In genomic region chr3:193400304-193400703, GRCh38 we compare ENCODE assay signal across 33 cellular contexts. TPM values are rescaled to one million over a fixed set of nuclear protein-coding genes. Genes with fewer than 3 reads are reported as not detected.
DNase-seq lines count a peak whose midpoint lies in the region; ATAC-seq, FAIRE-seq and TF ChIP-seq lines count a peak whose summit lies in the region.
"Had no signal": no experiment of that assay in that cellular context is flagged by ENCODE, and none has a peak within 500 bp of the region (broad histone marks: within the 10 kb centered on the region; RNA-seq: fewer than 3 reads in every experiment).

No MANE protein-coding gene starts in this region.

- ATAC-seq in pancreas, result peak in 3 of 4 donors; percentile 40 to 65 (median 63)
- ATAC-seq: K562; naive thymus-derived CD4-positive, alpha-beta T cell; T-cell had no signal

- H3K9me3 ChIP-seq in esophagus (ENCODE audit: control insufficient read depth in 2 of 2, insufficient read depth in 1 of 2, low read depth in 1 of 2, low read length in 1 of 2) (no peaks in the 10 kb centered on the region), pancreas (no peaks in the 10 kb centered on the region)
- H3K9me3 ChIP-seq: ascending aorta, BLaER1, upper lobe of left lung had no signal

- H3K27me3 ChIP-seq in esophagus (ENCODE audit: control insufficient read depth in 1 of 2, insufficient read depth in 2 of 2, low read length in 2 of 2), result no peaks in the 10 kb centered on the region
- no peaks in the 10 kb centered on the region for H3K27me3 ChIP-seq in pancreas
- H3K27me3 ChIP-seq: ascending aorta, BLaER1, upper lobe of left lung had no signal

- TF ChIP-seq CTCF in pancreas (IDR thresholded peaks at IDR 0.05) (no peak), endothelial cell (IDR thresholded peaks at IDR 0.05; ENCODE audit: unreplicated experiment) (no peak)

- peaks cover 0 to 2% of the 10 kb centered on the region in 2 donors for H3K4me1 ChIP-seq in esophagus (ENCODE audit: control insufficient read depth in 2 of 2, insufficient read depth in 2 of 2, low read length in 1 of 2)
- H3K4me1 ChIP-seq in pancreas, result no peaks in the 10 kb centered on the region
- H3K4me1 ChIP-seq: ascending aorta, BLaER1 had no signal

- no peaks in the 10 kb centered on the region for H3K9me3 Mint-ChIP-seq in endothelial cell (ENCODE audit: unreplicated experiment)
- H3K9me3 Mint-ChIP-seq: activated CD4-positive, alpha-beta T cell treated with anti-CD3 and anti-CD28 coated beads, Interleukin-2, amount 10 ng/mL, durations not matched to agents 7 days and 5 days; activated naive CD8-positive, alpha-beta T cell treated with anti-CD3 and anti-CD28 coated beads for 36 hours; activated T-cell treated with anti-CD3 and anti-CD28 coated beads, Interleukin-2, amount 50 U/mL, for 24 hours; central memory CD8-positive, alpha-beta T cell; T-cell had no signal

- no peak for TF ChIP-seq RAD21 in Ishikawa (IDR thresholded peaks at IDR 0.05; ENCODE audit: low read depth)

- no peaks in the 10 kb centered on the region for H3K27me3 Mint-ChIP-seq in endothelial cell (ENCODE audit: unreplicated experiment)
- H3K27me3 Mint-ChIP-seq: activated CD4-positive, alpha-beta T cell treated with anti-CD3 and anti-CD28 coated beads, Interleukin-2, amount 10 ng/mL, durations not matched to agents 7 days and 5 days; activated naive CD8-positive, alpha-beta T cell treated with anti-CD3 and anti-CD28 coated beads for 36 hours; activated T-cell treated with anti-CD3 and anti-CD28 coated beads, Interleukin-2, amount 50 U/mL, for 24 hours; central memory CD8-positive, alpha-beta T cell had no signal

- peak; percentile 45; the same call in 1 of the 2 replicates for TF ChIP-seq EP300 in Ishikawa (IDR thresholded peaks at IDR 0.05; ENCODE audit: borderline replicate concordance)

- H3K36me3 ChIP-seq in esophagus (ENCODE audit: control insufficient read depth in 2 of 2, insufficient read depth in 2 of 2, low read length in 1 of 2) (no peaks in the 10 kb centered on the region), pancreas (no peaks in the 10 kb centered on the region)
- H3K36me3 ChIP-seq: ascending aorta, BLaER1, upper lobe of left lung, WERI-Rb-1 had no signal

- no peak overlapping the region for H3K4me3 ChIP-seq in esophagus (ENCODE audit: low read depth in 1 of 2, low read length in 2 of 2)
- no peak overlapping the region for H3K4me3 ChIP-seq in pancreas
- H3K4me3 ChIP-seq: ascending aorta, BLaER1, K562, upper lobe of left lung had no signal

- H3K4me3 Mint-ChIP-seq in endothelial cell (ENCODE audit: unreplicated experiment), result no peak overlapping the region
- H3K4me3 Mint-ChIP-seq: activated CD4-positive, alpha-beta T cell treated with anti-CD3 and anti-CD28 coated beads, Interleukin-2, amount 10 ng/mL, durations not matched to agents 7 days and 5 days; activated naive CD8-positive, alpha-beta T cell treated with anti-CD3 and anti-CD28 coated beads for 36 hours; activated T-cell treated with anti-CD3 and anti-CD28 coated beads, Interleukin-2, amount 50 U/mL, for 24 hours; central memory CD8-positive, alpha-beta T cell; naive thymus-derived CD4-positive, alpha-beta T cell; T-cell had no signal

- no peak for FAIRE-seq in pancreas (lab: Jason Lieb, UNC)
- FAIRE-seq: endothelial cell of umbilical vein, GM12891, HTR-8/SVneo, K562, keratinocyte had no signal

- no peaks in the 10 kb centered on the region for H3K4me1 Mint-ChIP-seq in endothelial cell (ENCODE audit: unreplicated experiment)
- H3K4me1 Mint-ChIP-seq: activated CD4-positive, alpha-beta T cell treated with anti-CD3 and anti-CD28 coated beads, Interleukin-2, amount 10 ng/mL, durations not matched to agents 7 days and 5 days; activated naive CD8-positive, alpha-beta T cell treated with anti-CD3 and anti-CD28 coated beads for 36 hours; central memory CD8-positive, alpha-beta T cell; naive thymus-derived CD4-positive, alpha-beta T cell; T-cell had no signal

- intact Hi-C loops in pancreas (cut with DNase I), result no loop called here

- H3K27ac ChIP-seq in angular gyrus (ENCODE audit: low read depth, low read length) (peak overlapping the region; percentile 62), esophagus (ENCODE audit: low read depth in 2 of 2, low read length in 1 of 2) (peak overlapping the region; percentile 72 to 89), pancreas (no peak overlapping the region)
- H3K27ac ChIP-seq: ascending aorta, BLaER1, upper lobe of left lung, WERI-Rb-1 had no signal

- H3K27ac Mint-ChIP-seq in endothelial cell (ENCODE audit: unreplicated experiment), result no peak overlapping the region
- H3K27ac Mint-ChIP-seq: activated CD4-positive, alpha-beta T cell treated with anti-CD3 and anti-CD28 coated beads, Interleukin-2, amount 10 ng/mL, durations not matched to agents 7 days and 5 days; activated naive CD8-positive, alpha-beta T cell treated with anti-CD3 and anti-CD28 coated beads for 36 hours; activated T-cell treated with anti-CD3 and anti-CD28 coated beads, Interleukin-2, amount 50 U/mL, for 24 hours; naive thymus-derived CD4-positive, alpha-beta T cell; T-cell had no signal

- DNase-seq in pancreas (peak in 3 of 6 donors; percentile 11 to 23 (median 17)), NCI-H748 treated with DMSO at 0.1 percent for 48 hours (lab: John Stamatoyannopoulos, UW) (no peak), cortex of kidney (lab: John Stamatoyannopoulos, UW) (no peak), endothelial cell (ENCODE audit: low spot score) (no peak), iPS-NIHi7 (ENCODE audit: extremely low spot score) (no peak)
- DNase-seq: activated CD4-positive, alpha-beta T cell treated with anti-CD3 and anti-CD28 coated beads, Interleukin-2, amount 10 ng/mL, durations not matched to agents 7 days and 5 days; activated gamma-delta T cell; activated naive CD8-positive, alpha-beta T cell treated with anti-CD3 and anti-CD28 coated beads for 36 hours; activated T-cell treated with anti-CD3 and anti-CD28 coated beads, Interleukin-2, amount 50 U/mL, for 24 hours; DMS153; naive thymus-derived CD4-positive, alpha-beta T cell; NCI-H2081; RPMI8226; stimulated activated CD4-positive, alpha-beta T cell treated with anti-CD3 and anti-CD28 coated beads, Interleukin-15, amount 100 ng/mL, for 24 hours; stimulated activated CD4-positive, alpha-beta T cell treated with anti-CD3 and anti-CD28 coated beads, Interleukin-4, amount 100 ng/mL, for 4 hours; T-cell; upper lobe of left lung; WERI-Rb-1 had no signal

- H3K36me3 Mint-ChIP-seq in endothelial cell (ENCODE audit: low read depth, unreplicated experiment), result no peaks in the 10 kb centered on the region
- H3K36me3 Mint-ChIP-seq: T-cell had no signal

TF ChIP-seq in Ishikawa, 13 proteins besides CTCF, POLR2A, EP300 and RAD21:
- TF ChIP-seq REST (IDR thresholded peaks at IDR 0.05; ENCODE audit: low read depth), result no peak
- no peak; the same call in 1 of the 2 replicates for TF ChIP-seq FOXM1 (IDR thresholded peaks at IDR 0.05; ENCODE audit: borderline replicate concordance, low read depth)
- no peak for TF ChIP-seq USF1 (IDR thresholded peaks at IDR 0.05)
- no peak for TF ChIP-seq ZBTB7A (IDR thresholded peaks at IDR 0.05; ENCODE audit: low read depth)
- TF ChIP-seq TCF12 (IDR thresholded peaks at IDR 0.05; ENCODE audit: low read depth), result peak; percentile 29; the same call in 1 of the 2 replicates
- peak; percentile 75 for TF ChIP-seq NFIC (IDR thresholded peaks at IDR 0.05)
- no peak for TF ChIP-seq TAF1 (IDR thresholded peaks at IDR 0.05; ENCODE audit: low read depth)
- no peak for TF ChIP-seq YY1 (IDR thresholded peaks at IDR 0.05; ENCODE audit: low read depth)
- TF ChIP-seq CEBPB (IDR thresholded peaks at IDR 0.05), result no peak
- TF ChIP-seq MAX (IDR thresholded peaks at IDR 0.05), result no peak
- no peak for TF ChIP-seq EGR1 (IDR thresholded peaks at IDR 0.05)
- TF ChIP-seq TEAD4 (IDR thresholded peaks at IDR 0.05), result peak; percentile 75
- TF ChIP-seq CREB1 (IDR thresholded peaks at IDR 0.05; ENCODE audit: low read depth), result no peak

RNA-seq across cellular contexts. Expression of gene ATP13A5, which starts 21.8 kb away (rescaled TPM):
- under 1 TPM; 0.26 TPM for polyA plus RNA-seq in esophagus
- total RNA-seq in pancreas, result under 1 TPM; 0.08 to 0.16 (median 0.14) TPM
- under 1 TPM; 0.11 to 0.38 TPM for polyA plus RNA-seq in pancreas
- total RNA-seq in endothelial cell (ENCODE audit: unreplicated experiment), result 0.23 TPM
- total RNA-seq: activated CD4-positive, alpha-beta T cell treated with anti-CD3 and anti-CD28 coated beads, Interleukin-2, amount 10 ng/mL, durations not matched to agents 7 days and 5 days; activated CD8-positive, alpha-beta memory T cell treated with anti-CD3 and anti-CD28 coated beads for 36 hours; activated naive CD8-positive, alpha-beta T cell treated with anti-CD3 and anti-CD28 coated beads for 36 hours; ascending aorta; endothelial cell of umbilical vein; K562; naive thymus-derived CD4-positive, alpha-beta T cell; NCI-H460; OCI-LY7; T-cell had no signal
- polyA plus RNA-seq: AG04450; endothelial cell of umbilical vein; K562; keratinocyte; naive thymus-derived CD4-positive, alpha-beta T cell had no signal

Comparison
In these comparisons a context has a peak if more than half of its experiments do, and no peak if none do; other contexts are left out.
1. H3K27ac ChIP-seq: peak in angular gyrus (single experiment) and esophagus (2 of 2); none in pancreas (0 of 4).